Comparison of ENCODE assay signal across 25 cellular contexts in genomic region chr5:16906255-16906654, GRCh38.
"Had no signal": no experiment of that assay in that cellular context is flagged by ENCODE, and none has a peak within 500 bp of the region (broad histone marks: within the 10 kb centered on the region; RNA-seq: fewer than 3 reads in every experiment).

No MANE protein-coding gene starts in this region.

- H3K36me3 Mint-ChIP-seq: activated naive CD4-positive, alpha-beta T cell treated with anti-CD3 and anti-CD28 coated beads, Interleukin-2, amount 50 U/mL, for 72 hours; stimulated activated naive B cell treated with anti-CD40 and anti-IgM and Interleukin-4, amounts not matched to agents 10 μg/mL and 1 μg/mL and 100 μg/mL, for 72 hours had no signal

- H3K4me1 Mint-ChIP-seq: activated B cell treated with CpG ODN at 0.5 μM for 24 hours; stimulated activated naive B cell treated with anti-CD40 and anti-IgM and Interleukin-4, amounts not matched to agents 10 μg/mL and 1 μg/mL and 100 μg/mL, for 72 hours had no signal

- ATAC-seq: activated CD8-positive, alpha-beta T cell treated with anti-CD3 and anti-CD28 coated beads for 36 hours; activated naive CD4-positive, alpha-beta T cell treated with anti-CD3 and anti-CD28 coated beads, Interleukin-2, amount 50 U/mL, for 72 hours; foreskin keratinocyte; heart left ventricle; left lung; right cardiac atrium; stimulated activated naive B cell treated with anti-CD40 and anti-IgM and Interleukin-4, amounts not matched to agents 10 μg/mL and 1 μg/mL and 100 μg/mL, for 72 hours had no signal

- H3K27me3 Mint-ChIP-seq: activated B cell treated with CpG ODN at 0.5 μM for 24 hours; activated CD8-positive, alpha-beta T cell treated with anti-CD3 and anti-CD28 coated beads for 36 hours; dendritic cell treated with granulocyte-macrophage colony-stimulating factor and Interleukin-4, amounts not matched to agents 40 ng/mL and 50 ng/mL, for 4 days; stimulated activated naive B cell treated with anti-CD40 and anti-IgM and Interleukin-4, amounts not matched to agents 10 μg/mL and 1 μg/mL and 100 μg/mL, for 72 hours had no signal

- H3K36me3 ChIP-seq: breast epithelium, esophagus muscularis mucosa, heart left ventricle, left lung, lower lobe of right lung, stomach, tibial nerve, uterus had no signal

- H3K4me3 ChIP-seq: breast epithelium, esophagus muscularis mucosa, heart left ventricle, left lung, lower lobe of right lung, stomach, tibial nerve, uterus had no signal

- H3K27ac ChIP-seq: breast epithelium, esophagus muscularis mucosa, foreskin keratinocyte, heart left ventricle, left lung, lower lobe of right lung, tibial nerve, uterus had no signal

- H3K4me3 Mint-ChIP-seq: activated B cell treated with CpG ODN at 0.5 μM for 24 hours; activated CD8-positive, alpha-beta T cell treated with anti-CD3 and anti-CD28 coated beads for 36 hours; dendritic cell treated with granulocyte-macrophage colony-stimulating factor and Interleukin-4, amounts not matched to agents 40 ng/mL and 50 ng/mL, for 4 days; nephron; stimulated activated naive B cell treated with anti-CD40 and anti-IgM and Interleukin-4, amounts not matched to agents 10 μg/mL and 1 μg/mL and 100 μg/mL, for 72 hours had no signal

- H3K4me1 ChIP-seq: breast epithelium, esophagus muscularis mucosa, foreskin keratinocyte, heart left ventricle, tibial nerve, uterus had no signal

- H3K9me3 ChIP-seq: breast epithelium, esophagus muscularis mucosa, heart left ventricle, left lung, lower lobe of right lung, stomach, tibial nerve, uterus had no signal

- H3K27ac Mint-ChIP-seq: activated B cell treated with CpG ODN at 0.5 μM for 24 hours; activated CD8-positive, alpha-beta T cell treated with anti-CD3 and anti-CD28 coated beads for 36 hours; activated naive CD4-positive, alpha-beta T cell treated with anti-CD3 and anti-CD28 coated beads, Interleukin-2, amount 50 U/mL, for 72 hours; activated T-helper 2 cell treated with anti-CD3 and anti-CD28 coated beads, Interferon-gamma antibody, Interleukin-2, Interleukin-4, amounts not matched to agents 10 μg/mL and 5 μg/mL and 100 μg/mL, durations not matched to agents 14 hours and 24 hours and 36 hours; dendritic cell treated with granulocyte-macrophage colony-stimulating factor and Interleukin-4, amounts not matched to agents 40 ng/mL and 50 ng/mL, for 4 days; nephron; stimulated activated naive B cell treated with anti-CD40 and anti-IgM and Interleukin-4, amounts not matched to agents 10 μg/mL and 1 μg/mL and 100 μg/mL, for 72 hours had no signal

- H3K27me3 ChIP-seq: breast epithelium, esophagus muscularis mucosa, foreskin keratinocyte, heart left ventricle, left lung, stomach, tibial nerve, uterus had no signal

- DNase-seq: activated B cell treated with CpG ODN at 0.5 μM for 24 hours; activated CD4-positive, alpha-beta T cell treated with anti-CD3 and anti-CD28 coated beads, Interleukin-2, amount 50 U/mL, for 1 hour; activated CD8-positive, alpha-beta T cell treated with anti-CD3 and anti-CD28 coated beads for 36 hours; activated T-cell treated with anti-CD3 and anti-CD28 coated beads, Interleukin-2, amount 50 U/mL, for 48 hours; central memory CD4-positive, alpha-beta T cell; foreskin keratinocyte; heart left ventricle; hypothalamus; left lung; lower lobe of right lung; posterior cingulate gyrus; right cardiac atrium; stimulated activated CD4-positive, alpha-beta T cell treated with anti-CD3 and anti-CD28 coated beads, Interleukin-15, amount 100 ng/mL, for 24 hours; stimulated activated CD4-positive, alpha-beta T cell treated with anti-CD3 and anti-CD28 coated beads, Interleukin-2, amount 100 ng/mL, for 24 hours; stimulated activated naive B cell treated with anti-CD40 and anti-IgM and Interleukin-4, amounts not matched to agents 10 μg/mL and 1 μg/mL and 100 μg/mL, for 72 hours; stomach; T-helper 9 cell; uterus had no signal

- H3K9me3 Mint-ChIP-seq: activated B cell treated with CpG ODN at 0.5 μM for 24 hours; dendritic cell treated with granulocyte-macrophage colony-stimulating factor and Interleukin-4, amounts not matched to agents 40 ng/mL and 50 ng/mL, for 4 days; nephron had no signal
